ENCODE assay signal across 1 cellular context in the genomic region with DNA sequence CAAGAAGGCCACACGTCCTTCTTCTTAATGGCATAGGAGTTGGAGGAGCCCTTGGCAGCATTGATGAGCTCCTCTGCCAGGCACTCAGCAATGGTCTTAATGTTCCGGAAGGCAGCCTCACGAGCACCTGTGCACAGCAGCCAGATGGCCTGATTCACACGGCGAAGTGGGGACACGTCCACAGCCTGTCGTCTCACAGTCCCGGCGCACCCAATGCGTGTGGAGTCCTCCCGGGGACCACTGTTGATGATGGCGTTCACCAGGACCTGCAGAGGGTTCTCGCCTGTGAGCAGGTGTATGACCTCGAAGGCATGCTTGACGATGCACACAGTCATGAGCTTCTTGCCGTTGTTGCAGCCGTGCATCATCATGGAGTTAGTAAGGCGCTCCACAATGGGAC.
A peak's percentile ranks its signal among the peaks of the same experiment; 100 is the strongest.
TF ChIP-seq lines count a peak whose summit lies in the region.

No MANE protein-coding gene starts in this region.

TF ChIP-seq in HepG2, 621 proteins besides CTCF, POLR2A, EP300 and RAD21:
- TF ChIP-seq ZBTB38 (CRISPR knock-in tag; IDR thresholded peaks at IDR 0.05) (no peak), NFKB2 (CRISPR knock-in tag; IDR thresholded peaks at IDR 0.05; ENCODE audit: borderline replicate concordance) (0 out of 2 replicates have a peak, but pooled peaks have one; percentile 24)
TF ChIP-seq in HepG2: peak in this region for 1.
